Comparison of ENCODE assay signal across 21 cellular contexts in the genomic region with DNA sequence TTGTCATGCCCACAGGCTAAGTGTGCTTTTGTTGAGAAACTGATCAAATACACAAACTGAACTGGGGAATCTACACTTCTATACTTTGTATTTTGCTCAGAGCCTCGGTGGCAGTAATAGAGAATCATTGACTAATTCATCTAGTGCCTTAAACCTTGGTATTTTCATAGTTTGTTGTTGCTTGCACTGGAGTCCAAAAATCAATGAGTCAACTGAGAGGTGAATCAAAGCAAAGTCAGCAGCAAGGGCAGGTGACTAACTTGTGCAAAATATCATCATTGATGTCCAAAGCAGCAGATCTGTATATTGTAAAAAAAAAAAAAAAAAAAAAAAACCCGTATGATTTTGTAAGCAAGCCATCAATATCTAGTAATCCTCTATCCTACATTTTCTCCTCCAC.
"Had no signal": no experiment of that assay in that cellular context is flagged by ENCODE, and none has a peak within 500 bp of the region (broad histone marks: within the 10 kb centered on the region; RNA-seq: fewer than 3 reads in every experiment).

No MANE protein-coding gene starts in this region.

- ATAC-seq: stimulated activated naive B cell treated with anti-CD40 and anti-IgM and Interleukin-4, amounts not matched to agents 10 μg/mL and 1 μg/mL and 100 μg/mL, for 72 hours had no signal

- H3K36me3 Mint-ChIP-seq: activated naive CD4-positive, alpha-beta T cell treated with anti-CD3 and anti-CD28 coated beads, Interleukin-2, amount 10 ng/mL, durations not matched to agents 7 days and 5 days; memory B cell had no signal

- H3K27ac ChIP-seq: cardiac muscle cell, parathyroid adenoma, sigmoid colon, transverse colon had no signal

- H3K4me1 Mint-ChIP-seq: memory B cell had no signal

- DNase-seq: activated CD4-positive, alpha-beta T cell treated with anti-CD3 and anti-CD28 coated beads, Interleukin-2, amount 50 U/mL, for 4 hours; activated CD8-positive, alpha-beta memory T cell treated with anti-CD3 and anti-CD28 coated beads for 24 hours; activated CD8-positive, alpha-beta memory T cell treated with anti-CD3 and anti-CD28 coated beads, Interleukin-2, amount 50 U/mL, for 4 hours; activated naive CD4-positive, alpha-beta T cell treated with anti-CD3 and anti-CD28 coated beads, Interleukin-2, amount 10 ng/mL, durations not matched to agents 7 days and 5 days; activated T-cell treated with anti-CD3 and anti-CD28 coated beads, Interleukin-2, amount 50 U/mL, for 24 hours; amygdala; cortex of kidney; glutamatergic neuron; hippocampal formation; nucleus accumbens; sigmoid colon; stimulated activated CD4-positive, alpha-beta T cell treated with anti-CD3 and anti-CD28 coated beads, Interleukin-15, amount 100 ng/mL, for 24 hours; stimulated activated naive B cell treated with anti-CD40 and anti-IgM and Interleukin-4, amounts not matched to agents 10 μg/mL and 1 μg/mL and 100 μg/mL, for 72 hours; T-helper 1 cell; T-helper 9 cell; transverse colon had no signal

- H3K9me3 Mint-ChIP-seq: nephron progenitor cell had no signal

- H3K27ac Mint-ChIP-seq: activated naive CD4-positive, alpha-beta T cell treated with anti-CD3 and anti-CD28 coated beads, Interleukin-2, amount 10 ng/mL, durations not matched to agents 7 days and 5 days; activated T-cell treated with anti-CD3 and anti-CD28 coated beads, Interleukin-2, amount 50 U/mL, for 24 hours; activated T-helper 2 cell treated with anti-CD3 and anti-CD28 coated beads, Interferon-gamma antibody, Interleukin-2, Interleukin-4, amounts not matched to agents 10 μg/mL and 5 μg/mL and 100 μg/mL, durations not matched to agents 14 hours and 24 hours and 36 hours; memory B cell; stimulated activated naive B cell treated with anti-CD40 and anti-IgM and Interleukin-4, amounts not matched to agents 10 μg/mL and 1 μg/mL and 100 μg/mL, for 72 hours had no signal

- H3K4me3 Mint-ChIP-seq: activated naive CD4-positive, alpha-beta T cell treated with anti-CD3 and anti-CD28 coated beads, Interleukin-2, amount 10 ng/mL, durations not matched to agents 7 days and 5 days; activated T-cell treated with anti-CD3 and anti-CD28 coated beads, Interleukin-2, amount 50 U/mL, for 24 hours; memory B cell; nephron progenitor cell; stimulated activated naive B cell treated with anti-CD40 and anti-IgM and Interleukin-4, amounts not matched to agents 10 μg/mL and 1 μg/mL and 100 μg/mL, for 72 hours had no signal
